15 cellular contexts compared by ENCODE assay signal in genomic region chr6:35214869-35215664, GRCh38. TPM values are rescaled to one million over a fixed set of nuclear protein-coding genes. Genes with fewer than 3 reads are reported as not detected.
DNase-seq lines count a peak whose midpoint lies in the region; ATAC-seq, FAIRE-seq and TF ChIP-seq lines count a peak whose summit lies in the region.
"Had no signal": no experiment of that assay in that cellular context is flagged by ENCODE, and none has a peak within 500 bp of the region (broad histone marks: within the 10 kb centered on the region; RNA-seq: fewer than 3 reads in every experiment).

No MANE protein-coding gene starts in this region.

- POLR2A ChIA-PET in H1 (lab: Charles Lee; ENCODE audit: partially characterized antibody) = interaction anchor here (0.6 to 2.5 kb wide), 6 partner anchors 9 to 458 kb away, joined by 3 to 9 read pairs (median 3); partner anchors contain the start of gene ZNF76

- 12% methylated on average over 17 of the region's 18 CpGs; no CpG with 5 or more reads in 1 of the 2 experiments for WGBS in H1 (ENCODE audit: extremely low coverage in 1 of 2, insufficient coverage in 1 of 2, insufficient read length in 1 of 2, insufficient replicate concordance in 2 of 2, low coverage in 1 of 2, low lambda C conversion rate in 2 of 2, missing lambda C conversion rate in 1 of 2), 2 experiments
- 24% methylated on average over 6 of the region's 18 CpGs; no CpG with 5 or more reads in 1 of the 2 experiments for WGBS in mesodermal cell (ENCODE audit: insufficient coverage in 2 of 2), 2 experiments

- no peak for TF ChIP-seq CTCF in H1 (IDR thresholded peaks at IDR 0.05; ENCODE audit: control extremely low read depth in 1 of 3, insufficient read depth in 1 of 3, low read depth in 1 of 3, low read length in 3 of 3)
- no peak for TF ChIP-seq CTCF in vagina (IDR thresholded peaks at IDR 0.05)

- H2BK12ac ChIP-seq in H1 (ENCODE audit: low read depth, low read length) = peak overlapping the region; percentile 19; the same call in 1 of the 2 replicates

- no peak for TF ChIP-seq EP300 in H1 (IDR thresholded peaks at IDR 0.05; ENCODE audit: borderline replicate concordance in 1 of 2, low read depth in 2 of 2, low read length in 2 of 2)

- no peak overlapping the region for H2BK120ac ChIP-seq in H1 (replicated peaks; ENCODE audit: low read depth, low read length)

- H3K79me2 ChIP-seq in H1 (ENCODE audit: control insufficient read depth in 1 of 2, insufficient read depth in 2 of 2, low read length in 2 of 2) = no peaks in the 10 kb centered on the region

- no peak overlapping the region for H3K23ac ChIP-seq in H1 (ENCODE audit: insufficient read length)

- no peaks in the 10 kb centered on the region for H3K79me1 ChIP-seq in H1 (ENCODE audit: low read depth, low read length)

- peaks cover 17% of the 10 kb centered on the region; the same call in 1 of the 2 replicates for H3K23me2 ChIP-seq in H1 (ENCODE audit: low read depth, low read length)

- intact Hi-C loops in Right ventricle myocardium inferior (cut with DNase I) (loop anchor here (1.0 kb wide), 1 partner anchor 24 kb away; no protein-coding TSS in a partner anchor), left cardiac atrium (cut with DNase I) (no loop called here), vagina (cut with DNase I) (loop anchor here (5.0 kb wide), 1 partner anchor 1132 kb away; no protein-coding TSS in a partner anchor)

- H3K18ac ChIP-seq in H1 (ENCODE audit: extremely low read depth, low read length) = no peak overlapping the region; the same call in 1 of the 2 replicates

- no peak overlapping the region for H4K5ac ChIP-seq in H1 (ENCODE audit: insufficient read length, low read depth, low read length)

- H2AFZ ChIP-seq in H1 (ENCODE audit: low read length) = no peak overlapping the region

- peak overlapping the region; percentile 89; the same call in 1 of the 2 replicates for H2BK15ac ChIP-seq in H1 (ENCODE audit: low read length)

- H3K4me1 ChIP-seq in H1 (replicated peaks in 1 of 4; ENCODE audit: control insufficient read depth in 3 of 4, insufficient read depth in 4 of 4, low read length in 3 of 4) (peaks cover 7 to 41% (median 29%) of the 10 kb centered on the region in 4 experiments), mesodermal cell (ENCODE audit: control insufficient read depth, insufficient read depth, low read length, poor library complexity, severe bottlenecking) (peaks cover 39% of the 10 kb centered on the region), vagina (peaks cover 16% of the 10 kb centered on the region)

- no peak overlapping the region for H3K27ac ChIP-seq in H1 (ENCODE audit: low read depth, low read length)
- H3K27ac ChIP-seq in mesodermal cell (ENCODE audit: low read depth, low read length, severe bottlenecking) = peak overlapping the region; percentile 64
- H3K27ac ChIP-seq in vagina = no peak overlapping the region
- H3K27ac ChIP-seq: BLaER1, upper lobe of right lung had no signal

- peaks cover 25 to 70% (median 56%) of the 10 kb centered on the region in 4 experiments for H3K27me3 ChIP-seq in H1 (replicated peaks in 1 of 4; ENCODE audit: control insufficient read depth in 3 of 4, extremely low read depth in 1 of 4, insufficient read depth in 3 of 4, low read length in 3 of 4)
- no peaks in the 10 kb centered on the region for H3K27me3 ChIP-seq in vagina

- no peak overlapping the region for H3K56ac ChIP-seq in H1 (replicated peaks; ENCODE audit: insufficient read length, low read depth, low read length)

- H2BK20ac ChIP-seq in H1 (ENCODE audit: low read length) = no peak overlapping the region

- H3K14ac ChIP-seq in H1 (ENCODE audit: insufficient read length) = no peak overlapping the region

- H4K20me1 ChIP-seq in H1 (replicated peaks in 1 of 2; ENCODE audit: control insufficient read depth in 1 of 2, insufficient read depth in 2 of 2, low read length in 2 of 2) = peaks cover 2 to 21% of the 10 kb centered on the region in 2 experiments

- CTCF ChIA-PET in H1 (lab: Charles Lee; ENCODE audit: partially characterized antibody) = interaction anchor here (0.8 to 19.1 kb wide), 6 partner anchors 10 to 75 kb away, joined by 3 to 219 read pairs (median 4); no protein-coding TSS in a partner anchor

- DNase-seq in Right ventricle myocardium inferior (ENCODE audit: missing footprints) (no peak), left cardiac atrium (no peak), H1 (ENCODE audit: low read depth in 1 of 2, low spot score in 2 of 2) (no peak), vagina (ENCODE audit: extremely low spot score in 2 of 2) (no peak), COLO668 (lab: John Stamatoyannopoulos, UW; ENCODE audit: unreplicated experiment) (no peak)
- DNase-seq: activated B cell treated with CpG ODN at 0.5 μM for 24 hours; activated naive CD4-positive, alpha-beta T cell treated with anti-CD3 and anti-CD28 coated beads, Interleukin-2, amount 10 ng/mL, durations not matched to agents 7 days and 5 days; stimulated activated CD4-positive, alpha-beta T cell treated with anti-CD3 and anti-CD28 coated beads, Interleukin-4, amount 100 ng/mL, for 4 hours had no signal

- TF ChIP-seq POLR2A in H1 (IDR thresholded peaks at IDR 0.05; ENCODE audit: control extremely low read depth in 1 of 2, low read depth in 2 of 2, low read length in 2 of 2) = no peak
- no peak for TF ChIP-seq POLR2A in vagina (IDR thresholded peaks at IDR 0.05)

- H2BK5ac ChIP-seq in H1 (ENCODE audit: low read depth, low read length) = no peak overlapping the region

- H3K4me3 ChIP-seq in H1 (ENCODE audit: extremely low read depth in 1 of 4, insufficient read depth in 2 of 4, low read depth in 3 of 4, low read length in 4 of 4) (peak overlapping the region; percentile 45 to 74 (median 60)), mesodermal cell (ENCODE audit: extremely low read depth, insufficient read depth, low read length, poor library complexity, severe bottlenecking) (peak overlapping the region; percentile 66), vagina (peak overlapping the region; percentile 42 to 67)

- no peak overlapping the region for H3K4ac ChIP-seq in H1 (replicated peaks; ENCODE audit: insufficient read length, low read depth, low read length)

- TF ChIP-seq RAD21 in H1 (IDR thresholded peaks at IDR 0.05 in 1 of 2, conservative IDR thresholded peaks at IDR 0.05 in 1 of 2; ENCODE audit: low read depth in 2 of 2, low read length in 2 of 2) = no peak

- peak; percentile 32 for ATAC-seq in Right ventricle myocardium inferior
- ATAC-seq in left cardiac atrium = no peak
- no peak for ATAC-seq in GM18858 (IDR thresholded peaks at IDR 0.05; ENCODE audit: unreplicated experiment)
- no peak for ATAC-seq in HG02884 (IDR thresholded peaks at IDR 0.05; ENCODE audit: unreplicated experiment)

- H3K4me2 ChIP-seq in H1 (ENCODE audit: insufficient read depth in 1 of 2, low read depth in 2 of 2, low read length in 2 of 2) = peak overlapping the region; percentile 91 to 92

- no peak overlapping the region for H4K91ac ChIP-seq in H1 (replicated peaks; ENCODE audit: insufficient read length, low read length)

- H2AK5ac ChIP-seq in H1 (ENCODE audit: low read depth, low read length) = no peak overlapping the region

- H3K9ac ChIP-seq in H1 (replicated peaks in 1 of 4; ENCODE audit: extremely low read depth in 1 of 4, low read depth in 3 of 4, low read length in 3 of 4) = no peak overlapping the region

- FAIRE-seq in H1 (lab: Jason Lieb, UNC) = no peak
- FAIRE-seq: GM12891 had no signal

- no peak overlapping the region for H4K8ac ChIP-seq in H1 (ENCODE audit: extremely low read depth, insufficient read depth, low read length)

- H3K36me3 ChIP-seq in H1 (ENCODE audit: control insufficient read depth in 2 of 4, insufficient read depth in 4 of 4, low read length in 3 of 4) = no peaks in the 10 kb centered on the region
- no peaks in the 10 kb centered on the region for H3K36me3 ChIP-seq in mesodermal cell (ENCODE audit: control insufficient read depth, insufficient read depth, low read length)
- no peaks in the 10 kb centered on the region for H3K36me3 ChIP-seq in vagina
- H3K36me3 ChIP-seq: BLaER1, upper lobe of right lung had no signal

- no peaks in the 10 kb centered on the region for H3K9me3 ChIP-seq in H1 (ENCODE audit: insufficient read depth in 2 of 2, low read depth in 1 of 2, low read length in 1 of 2)
- no peaks in the 10 kb centered on the region for H3K9me3 ChIP-seq in mesodermal cell (ENCODE audit: control insufficient read depth, low read length)
- H3K9me3 ChIP-seq in vagina = no peaks in the 10 kb centered on the region
- H3K9me3 ChIP-seq: BLaER1, upper lobe of right lung had no signal

TF ChIP-seq in H1, 55 proteins besides CTCF, POLR2A, EP300 and RAD21:
- TF ChIP-seq EZH2 (IDR thresholded peaks at IDR 0.05; ENCODE audit: low read depth, low read length, severe bottlenecking) (peak; percentile 25), YY1 (IDR thresholded peaks at IDR 0.05; ENCODE audit: low read depth, low read length) (no peak)

RNA-seq across cellular contexts. Expression of gene SCUBE3, which starts 1.3 kb away (rescaled TPM):
- 10.3 TPM for total RNA-seq in Right ventricle myocardium inferior
- under 1 TPM; 0.13 to 0.44 TPM for total RNA-seq in left cardiac atrium
- 1.0 TPM in 2 replicates for total RNA-seq in H1 (2021; fragmentation: NEBNext Ultra II Directional; extraction: Animal tissue kit (Norgen Biotek cat#: 25700))
- 0.80 and 1.1 TPM in 2 replicates for polyA plus RNA-seq in H1 (2011; rRNA removed)
- polyA plus RNA-seq in H1 (2011; cell fraction: cytosol; rRNA removed) = 0.89 TPM
- 3.3 TPM for polyA plus RNA-seq in H1 (2011; cell fraction: nucleus; rRNA removed)
- 1.1 to 1.3 TPM (median 1.1 TPM) in 4 replicates for polyA plus RNA-seq in H1 (2012, experiment 1 of 2)
- 0.35 TPM for polyA plus RNA-seq in H1 (2012, experiment 2 of 2)
- polyA plus RNA-seq in H1 (2013, experiment 1 of 2) = 0.53 TPM
- polyA plus RNA-seq in H1 (2013, experiment 2 of 2) = 0.52 TPM
- polyA minus RNA-seq in H1 (2011; rRNA and poly(A)+ RNA removed) = 1.9 and 2.0 TPM in 2 replicates
- 1.2 TPM for polyA minus RNA-seq in H1 (2011; cell fraction: cytosol; rRNA and poly(A)+ RNA removed)
- polyA minus RNA-seq in H1 (2011; cell fraction: nucleus; rRNA and poly(A)+ RNA removed) = 1.5 TPM
- polyA plus RNA-seq in mesodermal cell (2013, experiment 1 of 2) = 10.8 TPM
- 10.8 TPM for polyA plus RNA-seq in mesodermal cell (2013, experiment 2 of 2)
- 0.49 TPM for total RNA-seq in vagina
- total RNA-seq: activated B cell treated with CpG ODN at 0.5 μM for 24 hours, MCF 10A had no signal

RNA-seq across cellular contexts. Expression of gene ZNF76, which starts 44.5 kb away (rescaled TPM):
- 36.0 TPM for total RNA-seq in Right ventricle myocardium inferior
- 10 to 100 TPM; 24.1 to 26.4 TPM for total RNA-seq in left cardiac atrium
- total RNA-seq in H1 (2021; fragmentation: NEBNext Ultra II Directional; extraction: Animal tissue kit (Norgen Biotek cat#: 25700)) = 17.9 and 18.3 TPM in 2 replicates
- polyA plus RNA-seq in H1 (2011; rRNA removed) = 23.9 and 27.2 TPM in 2 replicates
- polyA plus RNA-seq in H1 (2011; cell fraction: cytosol; rRNA removed) = 26.3 TPM
- 101 TPM for polyA plus RNA-seq in H1 (2011; cell fraction: nucleus; rRNA removed)
- 16.9 to 28.4 TPM (median 27.4 TPM) in 4 replicates for polyA plus RNA-seq in H1 (2012, experiment 1 of 2)
- polyA plus RNA-seq in H1 (2012, experiment 2 of 2) = 17.7 TPM
- polyA plus RNA-seq in H1 (2013, experiment 1 of 2) = 10.3 TPM
- 8.7 TPM for polyA plus RNA-seq in H1 (2013, experiment 2 of 2)
- polyA minus RNA-seq in H1 (2011; rRNA and poly(A)+ RNA removed) = 29.7 and 33.8 TPM in 2 replicates
- polyA minus RNA-seq in H1 (2011; cell fraction: cytosol; rRNA and poly(A)+ RNA removed) = 9.7 TPM
- 19.5 TPM for polyA minus RNA-seq in H1 (2011; cell fraction: nucleus; rRNA and poly(A)+ RNA removed)
- polyA plus RNA-seq in mesodermal cell (2013, experiment 1 of 2) = 23.4 TPM
- polyA plus RNA-seq in mesodermal cell (2013, experiment 2 of 2) = 21.3 TPM
- 39.0 TPM for total RNA-seq in vagina

Comparison
In these comparisons a context has a peak if more than half of its experiments do, and no peak if none do; other contexts are left out.
1. intact Hi-C loops: an anchor here in Right ventricle myocardium inferior (1.0 kb wide) and vagina (5.0 kb wide); none called in left cardiac atrium.